Comparison of ENCODE assay signal across 13 cellular contexts in the genomic region with DNA sequence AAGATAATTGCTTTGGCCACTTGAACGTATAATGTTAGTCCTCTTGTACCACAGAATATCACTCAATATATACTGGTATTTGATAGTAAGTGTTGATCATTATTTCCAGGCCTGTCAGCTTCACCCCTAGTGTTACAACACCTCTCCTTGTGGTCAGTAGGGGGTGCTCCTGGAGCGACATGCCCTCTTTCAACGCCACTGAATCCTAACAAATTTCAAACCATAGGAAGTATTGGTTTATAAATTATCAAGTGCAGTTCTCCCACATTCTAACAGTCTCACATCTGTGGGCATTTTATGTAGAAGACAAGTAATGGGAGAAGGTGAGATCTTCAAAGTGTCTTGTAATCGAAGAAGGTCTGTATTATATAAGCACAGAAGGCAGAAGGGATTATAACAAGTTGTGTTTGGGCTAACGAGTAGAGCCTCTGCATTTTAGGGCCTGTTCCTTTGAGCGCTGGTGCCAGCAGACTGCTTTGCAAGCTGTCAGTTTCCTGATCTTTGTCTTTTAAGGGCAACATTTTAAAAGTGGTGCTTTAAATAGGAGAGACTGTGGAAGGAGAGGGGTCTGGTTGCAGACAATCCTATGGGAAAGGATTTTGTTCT. TPM values are rescaled to one million over a fixed set of nuclear protein-coding genes. Genes with fewer than 3 reads are reported as not detected.
DNase-seq lines count a peak whose midpoint lies in the region; ATAC-seq and TF ChIP-seq lines count a peak whose summit lies in the region.
"Had no signal": no experiment of that assay in that cellular context is flagged by ENCODE, and none has a peak within 500 bp of the region (broad histone marks: within the 10 kb centered on the region; RNA-seq: fewer than 3 reads in every experiment).

No MANE protein-coding gene starts in this region.

- no peaks in the 10 kb centered on the region for H3K4me1 ChIP-seq in Karpas-422 (ENCODE audit: low read length)

- H3K36me3 ChIP-seq in Karpas-422 (ENCODE audit: insufficient read depth, low read length): no peaks in the 10 kb centered on the region
- H3K36me3 ChIP-seq: BLaER1 treated with 17β-estradiol and CSF1 and Interleukin-3, amounts not matched to agents 10 nM and 100 nM had no signal

- DNase-seq in NCI-H82 (lab: John Stamatoyannopoulos, UW): peak; percentile 3
- DNase-seq in NCI-H82 treated with DMSO at 0.1 percent for 48 hours (lab: John Stamatoyannopoulos, UW; ENCODE audit: unreplicated experiment): no peak
- peak; percentile 54 for DNase-seq in Karpas-422
- DNase-seq in cardiac fibroblast (ENCODE audit: low read depth in 2 of 2): peak; percentile 37 to 46
- DNase-seq in renal cortical epithelial cell (ENCODE audit: low read depth): peak; percentile 4
- DNase-seq in activated T-cell treated with anti-CD3 and anti-CD28 coated beads, Interleukin-2, amount 50 U/mL, for 24 hours: no peak
- no peak for DNase-seq in dorsolateral prefrontal cortex
- DNase-seq in activated naive CD4-positive, alpha-beta T cell treated with anti-CD3 and anti-CD28 coated beads, Interleukin-2, amount 50 U/mL, for 72 hours (ENCODE audit: low spot score in 2 of 2): no peak
- DNase-seq: anterior cingulate cortex, naive B cell had no signal

- no peaks in the 10 kb centered on the region for H3K79me2 ChIP-seq in Karpas-422 (ENCODE audit: low read length)

- H3K4me3 ChIP-seq in Karpas-422 (ENCODE audit: low read length): no peak overlapping the region
- H3K4me3 ChIP-seq in cardiac fibroblast (replicated peaks in 1 of 2; ENCODE audit: low read depth in 2 of 2, low read length in 2 of 2): no peak overlapping the region
- H3K4me3 ChIP-seq in dorsolateral prefrontal cortex: no peak overlapping the region
- H3K4me3 ChIP-seq: BLaER1 treated with 17β-estradiol and CSF1 and Interleukin-3, amounts not matched to agents 10 nM and 100 nM had no signal

- no peak overlapping the region for H2AFZ ChIP-seq in Karpas-422 (ENCODE audit: low read length)

- no peaks in the 10 kb centered on the region for H3K27me3 ChIP-seq in Karpas-422 (ENCODE audit: low read length)
- H3K27me3 ChIP-seq in dorsolateral prefrontal cortex: peaks cover 0 to 5% (median 0%) of the 10 kb centered on the region in 45 donors
- H3K27me3 ChIP-seq: BLaER1 treated with 17β-estradiol and CSF1 and Interleukin-3, amounts not matched to agents 10 nM and 100 nM had no signal

- H3K9me3 Mint-ChIP-seq in activated T-cell treated with anti-CD3 and anti-CD28 coated beads, Interleukin-2, amount 50 U/mL, for 24 hours: peaks cover 9% of the 10 kb centered on the region
- peaks cover 0 to 8% of the 10 kb centered on the region in 2 donors for H3K9me3 Mint-ChIP-seq in activated naive CD4-positive, alpha-beta T cell treated with anti-CD3 and anti-CD28 coated beads, Interleukin-2, amount 50 U/mL, for 72 hours

- no peak overlapping the region for H3K9ac ChIP-seq in Karpas-422 (ENCODE audit: low read length)
- H3K9ac ChIP-seq: BLaER1 treated with 17β-estradiol and CSF1 and Interleukin-3, amounts not matched to agents 10 nM and 100 nM had no signal

- TF ChIP-seq CTCF in cardiac fibroblast (IDR thresholded peaks at IDR 0.05; ENCODE audit: low read depth, low read length) (peak; percentile 40), dorsolateral prefrontal cortex (IDR thresholded peaks at IDR 0.05 in 54 of 56, conservative IDR thresholded peaks at IDR 0.05 in 2 of 56; ENCODE audit: low read depth in 1 of 56, partially characterized antibody in 56 of 56) (peak in 5 of 56 donors; percentile 9 to 22 (median 13))

- H3K27ac ChIP-seq in Karpas-422 (ENCODE audit: low read length) (no peak overlapping the region), dorsolateral prefrontal cortex (no peak overlapping the region)
- H3K27ac ChIP-seq: BLaER1 treated with 17β-estradiol and CSF1 and Interleukin-3, amounts not matched to agents 10 nM and 100 nM had no signal

- H3K27ac Mint-ChIP-seq in activated T-cell treated with anti-CD3 and anti-CD28 coated beads, Interleukin-2, amount 50 U/mL, for 24 hours: no peak overlapping the region
- no peak overlapping the region for H3K27ac Mint-ChIP-seq in activated naive CD4-positive, alpha-beta T cell treated with anti-CD3 and anti-CD28 coated beads, Interleukin-2, amount 50 U/mL, for 72 hours
- H3K27ac Mint-ChIP-seq: naive B cell; stimulated activated naive CD8-positive, alpha-beta T cell treated with anti-CD3 and anti-CD28 coated beads, Interleukin-15, Interleukin-2, amounts not matched to agents 100 ng/mL and 50 ng/mL, for 24 hours; T-helper 1 cell treated with Interleukin-12 subunit alpha and Interleukin-12 subunit beta and Interleukin-4 antibody, amounts not matched to agents 30 μg/mL and 1 μg/mL, for 36 hours had no signal

- H3K9me3 ChIP-seq in Karpas-422 (ENCODE audit: low read length): no peaks in the 10 kb centered on the region

- H3K27me3 Mint-ChIP-seq in activated T-cell treated with anti-CD3 and anti-CD28 coated beads, Interleukin-2, amount 50 U/mL, for 24 hours: peaks cover 18% of the 10 kb centered on the region

- no peak overlapping the region for H3K4me2 ChIP-seq in Karpas-422 (ENCODE audit: low read depth, low read length, poor library complexity, severe bottlenecking)
- H3K4me2 ChIP-seq: BLaER1 treated with 17β-estradiol and CSF1 and Interleukin-3, amounts not matched to agents 10 nM and 100 nM had no signal

- H3K4me3 Mint-ChIP-seq in activated T-cell treated with anti-CD3 and anti-CD28 coated beads, Interleukin-2, amount 50 U/mL, for 24 hours: no peak overlapping the region
- H3K4me3 Mint-ChIP-seq: naive B cell; stimulated activated naive CD8-positive, alpha-beta T cell treated with anti-CD3 and anti-CD28 coated beads, Interleukin-15, Interleukin-2, amounts not matched to agents 100 ng/mL and 50 ng/mL, for 24 hours; T-helper 1 cell treated with Interleukin-12 subunit alpha and Interleukin-12 subunit beta and Interleukin-4 antibody, amounts not matched to agents 30 μg/mL and 1 μg/mL, for 36 hours had no signal

- H3K36me3 Mint-ChIP-seq in activated T-cell treated with anti-CD3 and anti-CD28 coated beads, Interleukin-2, amount 50 U/mL, for 24 hours (ENCODE audit: low read depth): no peaks in the 10 kb centered on the region
- H3K36me3 Mint-ChIP-seq in activated naive CD4-positive, alpha-beta T cell treated with anti-CD3 and anti-CD28 coated beads, Interleukin-2, amount 50 U/mL, for 72 hours: no peaks in the 10 kb centered on the region

- H3K9me2 ChIP-seq in Karpas-422 (replicated peaks; ENCODE audit: insufficient read depth, low read length): no peaks in the 10 kb centered on the region

- no peaks in the 10 kb centered on the region for H3K4me1 Mint-ChIP-seq in activated T-cell treated with anti-CD3 and anti-CD28 coated beads, Interleukin-2, amount 50 U/mL, for 24 hours (ENCODE audit: low read depth)
- H3K4me1 Mint-ChIP-seq: naive B cell had no signal

- no peaks in the 10 kb centered on the region for H4K20me1 ChIP-seq in Karpas-422 (ENCODE audit: insufficient read depth, low read depth, low read length)
- H4K20me1 ChIP-seq: BLaER1 treated with 17β-estradiol and CSF1 and Interleukin-3, amounts not matched to agents 10 nM and 100 nM had no signal

- no peak for ATAC-seq in activated naive CD4-positive, alpha-beta T cell treated with anti-CD3 and anti-CD28 coated beads, Interleukin-2, amount 50 U/mL, for 72 hours

- intact Hi-C loops in dorsolateral prefrontal cortex (cut with DNase I): no loop called here

RNA-seq across cellular contexts. Expression of gene CEP162, which starts 57.1 kb away (rescaled TPM):
- total RNA-seq in Karpas-422 (2014; rRNA removed; shearing (Covaris generic); ENCODE audit: low replicate concordance): 3.8 and 7.5 TPM in 2 replicates
- total RNA-seq in renal cortical epithelial cell (5.6 and 20.2 TPM in 2 replicates), dorsolateral prefrontal cortex (10 to 100 TPM in 89 of 120 experiments, 1 to 10 TPM in 31; 6.2 to 20.6 (median 11.2) TPM)
- 1 to 10 TPM; 4.9 to 8.0 TPM for total RNA-seq in activated naive CD4-positive, alpha-beta T cell treated with anti-CD3 and anti-CD28 coated beads, Interleukin-2, amount 50 U/mL, for 72 hours

Comparison
In these comparisons a context has a peak if more than half of its experiments do, and no peak if none do; other contexts are left out.
1. DNase-seq: peak in NCI-H82 (single experiment), Karpas-422 (single experiment), cardiac fibroblast (2 of 2) and renal cortical epithelial cell (single experiment); none in NCI-H82 treated with DMSO at 0.1 percent for 48 hours (single experiment), activated T-cell treated with anti-CD3 and anti-CD28 coated beads, Interleukin-2, amount 50 U/mL, for 24 hours (single experiment), dorsolateral prefrontal cortex (0 of 10) and activated naive CD4-positive, alpha-beta T cell treated with anti-CD3 and anti-CD28 coated beads, Interleukin-2, amount 50 U/mL, for 72 hours (0 of 2).